8 cellular contexts compared by ENCODE assay signal in the genomic region with DNA sequence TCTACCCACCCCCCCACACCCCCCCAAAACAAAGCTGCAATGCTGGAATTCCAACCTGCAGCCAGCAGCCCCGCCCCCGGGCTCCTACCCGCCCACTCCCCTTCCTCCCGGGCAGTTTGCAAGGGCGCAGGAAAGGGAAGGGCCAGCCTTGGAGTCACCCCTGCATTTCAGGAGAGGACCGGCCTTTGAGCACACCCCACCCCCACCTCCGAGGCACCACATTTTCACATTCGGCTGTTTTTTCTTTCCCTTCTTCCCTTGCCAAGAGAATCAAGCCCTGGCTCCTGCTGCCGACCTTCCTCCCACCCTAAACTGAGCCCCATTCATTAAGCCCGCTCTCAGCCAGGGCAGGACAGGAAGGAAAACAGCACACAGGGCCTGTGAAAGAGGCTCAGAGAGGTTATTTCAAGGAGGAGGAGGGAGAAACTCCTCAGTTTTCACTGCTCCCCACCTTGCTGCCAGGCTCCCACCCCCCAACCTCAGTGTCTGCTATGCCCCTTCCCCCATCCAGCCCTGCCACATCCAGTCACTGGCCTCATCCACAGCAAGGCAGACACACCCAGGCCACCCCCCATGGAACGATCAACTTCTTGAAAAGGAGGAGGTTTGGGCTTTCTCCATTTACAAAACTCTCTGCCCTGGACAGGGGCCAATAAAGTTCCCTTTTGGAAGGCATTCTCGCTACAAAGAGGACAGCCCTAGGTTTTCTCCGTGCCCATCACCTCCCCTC. TPM values are rescaled to one million over a fixed set of nuclear protein-coding genes. Genes with fewer than 3 reads are reported as not detected.
DNase-seq lines count a peak whose midpoint lies in the region; ATAC-seq, FAIRE-seq and TF ChIP-seq lines count a peak whose summit lies in the region.

No MANE protein-coding gene starts in this region.

- H3K27ac ChIP-seq in KMS-11 = no peak overlapping the region; the same call in 1 of the 2 replicates
- peak overlapping the region; percentile 63 for H3K27ac ChIP-seq in GM12878 (ENCODE audit: control insufficient read depth, insufficient read depth)
- peak overlapping the region; percentile 84 for H3K27ac ChIP-seq in subcutaneous abdominal adipose tissue (ENCODE audit: low read depth, low read length)
- H3K27ac ChIP-seq in WERI-Rb-1 = no peak overlapping the region

- no peak for TF ChIP-seq EP300 in GM12878 (IDR thresholded peaks at IDR 0.05; ENCODE audit: borderline replicate concordance in 1 of 2, control insufficient read depth in 1 of 2, low read depth in 2 of 2, low read length in 2 of 2)

- 29% methylated on average over 7 of the region's 13 CpGs for WGBS in GM12878 (ENCODE audit: insufficient coverage, insufficient replicate concordance, low lambda C conversion rate, missing lambda C conversion rate)

- no peak for DNase-seq in GM12878 (ENCODE audit: low read depth, low spot score)
- peak; percentile 33 for DNase-seq in kidney tubule cell (ENCODE audit: low spot score)
- no peak for DNase-seq in AG20443 (ENCODE audit: low spot score)
- DNase-seq in WERI-Rb-1 = no peak
- DNase-seq in DMS153 (lab: John Stamatoyannopoulos, UW) = no peak

- CTCF ChIA-PET in GM12878 (lab: Yijun Ruan, JAX) = interaction anchor here (1.1 to 1.4 kb wide), 2 partner anchors 15 to 162 kb away, joined by 4 to 6 read pairs; no protein-coding TSS in a partner anchor

- TF ChIP-seq POLR2A in GM12878 (IDR thresholded peaks at IDR 0.05; ENCODE audit: low read depth, low read length) = no peak

- H2AFZ ChIP-seq in KMS-11 (ENCODE audit: low read depth) = no peak overlapping the region
- H2AFZ ChIP-seq in GM12878 (ENCODE audit: control insufficient read depth, low read depth, low read length) = no peak overlapping the region

- SMC1A ChIA-PET in GM12878 (lab: Charles Lee; ENCODE audit: uncharacterized antibody, unreplicated experiment) = interaction anchor here (1.3 to 1.8 kb wide), 3 partner anchors 14 to 138 kb away, joined by 3 to 4 read pairs (median 4); no protein-coding TSS in a partner anchor

- peaks cover 97% of the 10 kb centered on the region for H3K4me1 ChIP-seq in KMS-11 (ENCODE audit: low read depth, poor library complexity, severe bottlenecking)
- H3K4me1 ChIP-seq in GM12878 (ENCODE audit: control insufficient read depth, insufficient read depth, low read length) = peaks cover 47% of the 10 kb centered on the region
- peaks cover 22 to 100% (median 99%) of the 10 kb centered on the region in 5 donors for H3K4me1 ChIP-seq in subcutaneous abdominal adipose tissue (ENCODE audit: control insufficient read depth in 5 of 5, insufficient read depth in 5 of 5, low read length in 5 of 5)

- peaks cover 31% of the 10 kb centered on the region; the same call in 1 of the 2 replicates for H3K36me3 ChIP-seq in KMS-11 (ENCODE audit: insufficient read depth)
- H3K36me3 ChIP-seq in GM12878 (ENCODE audit: control insufficient read depth in 2 of 2, insufficient read depth in 2 of 2, low read length in 1 of 2) = peaks cover 11 to 12% of the 10 kb centered on the region in 2 experiments
- H3K36me3 ChIP-seq in subcutaneous abdominal adipose tissue (ENCODE audit: control insufficient read depth in 5 of 5, insufficient read depth in 5 of 5, low read length in 5 of 5) = peaks cover 0 to 37% (median 17%) of the 10 kb centered on the region in 5 donors
- peaks cover 82% of the 10 kb centered on the region for H3K36me3 ChIP-seq in WERI-Rb-1

- TF ChIP-seq RAD21 in GM12878 (IDR thresholded peaks at IDR 0.05; ENCODE audit: insufficient read depth, low read depth, low read length) = no peak

- in situ Hi-C loops in GM12878 (cut with MboI) = loop anchor here (10.0 to 25.0 kb wide), 2 partner anchors 235 to 1348 kb away; a partner anchor contains a TSS

- no peak overlapping the region for H3K9ac ChIP-seq in KMS-11
- no peak overlapping the region; the same call in none of the 2 replicates for H3K9ac ChIP-seq in GM12878 (ENCODE audit: control insufficient read depth, insufficient read depth, low read length)
- H3K9ac ChIP-seq in subcutaneous abdominal adipose tissue (ENCODE audit: low read length in 5 of 5) = peak overlapping the region; percentile 4 to 56 (median 54)

- H3K9me3 ChIP-seq in GM12878 (replicated peaks; ENCODE audit: control insufficient read depth, insufficient read depth, low read length) = no peaks in the 10 kb centered on the region
- H3K9me3 ChIP-seq in subcutaneous abdominal adipose tissue (ENCODE audit: control insufficient read depth in 5 of 5, low read length in 5 of 5) = no peaks in the 10 kb centered on the region
- H3K9me3 ChIP-seq in WERI-Rb-1 (ENCODE audit: severe bottlenecking) = no peaks in the 10 kb centered on the region

- peaks cover 100% of the 10 kb centered on the region for H3K79me2 ChIP-seq in KMS-11 (ENCODE audit: insufficient read depth, low read depth)
- peaks cover 99% of the 10 kb centered on the region for H3K79me2 ChIP-seq in GM12878 (ENCODE audit: control insufficient read depth, insufficient read depth, low read length)

- H3K4me3 ChIP-seq in KMS-11 (IDR thresholded peaks at IDR 0.05; ENCODE audit: insufficient read depth, low read depth, low read length) = no peak overlapping the region
- H3K4me3 ChIP-seq in GM12878 = peak overlapping the region; percentile 35; the same call in 1 of the 2 replicates
- peak overlapping the region in 4 of 5 donors; percentile 28 to 52 (median 42) for H3K4me3 ChIP-seq in subcutaneous abdominal adipose tissue (ENCODE audit: low read depth in 1 of 5, low read length in 5 of 5)
- H3K4me3 ChIP-seq in WERI-Rb-1 (ENCODE audit: low read depth, low read length) = no peak overlapping the region

- H4K20me1 ChIP-seq in KMS-11 (ENCODE audit: insufficient read depth) (peaks cover 77% of the 10 kb centered on the region), GM12878 (ENCODE audit: control insufficient read depth, insufficient read depth) (peaks cover 4% of the 10 kb centered on the region; the same call in 1 of the 2 replicates)

- FAIRE-seq in GM12878 (lab: Jason Lieb, UNC) = no peak

- H3K4me2 ChIP-seq in KMS-11 = peak overlapping the region; percentile 22; the same call in 1 of the 2 replicates
- peak overlapping the region; percentile 82 for H3K4me2 ChIP-seq in GM12878 (ENCODE audit: control insufficient read depth, insufficient read depth)

- no peak for TF ChIP-seq CTCF in KMS-11 (conservative IDR thresholded peaks at IDR 0.05; ENCODE audit: low read depth, low read length)
- no peak for TF ChIP-seq CTCF in GM12878 (IDR thresholded peaks at IDR 0.05 in 2 of 3, conservative IDR thresholded peaks at IDR 0.05 in 1 of 3; ENCODE audit: control insufficient read depth in 2 of 3, extremely low read depth in 1 of 3, insufficient read depth in 1 of 3, low read depth in 3 of 3, low read length in 3 of 3)
- TF ChIP-seq CTCF in WERI-Rb-1 (IDR thresholded peaks at IDR 0.05; ENCODE audit: low read depth, low read length) = no peak

- POLR2A ChIA-PET in GM12878 (lab: Charles Lee) = interaction anchor here (0.6 kb wide), 1 partner anchor 9 kb away, joined by 3 read pairs; no protein-coding TSS in a partner anchor

- ATAC-seq in GM12878 (no peak), GM18858 (IDR thresholded peaks at IDR 0.05; ENCODE audit: unreplicated experiment) (no peak)

- intact Hi-C loops in GM12878 (cut with micrococcal nuclease; ENCODE audit: unreplicated experiment) = loop anchor here (5.0 kb wide), 1 partner anchor 238 kb away; no protein-coding TSS in a partner anchor

- BruUV-seq in GM12878 (replicated peaks; lab: Mats Ljungman, UMichigan) = no TSS peak

- RAD21 ChIA-PET in GM12878 (lab: Charles Lee; ENCODE audit: unreplicated experiment) = interaction anchor here (0.6 to 1.5 kb wide), 7 partner anchors 8 to 292 kb away, joined by 3 to 4 read pairs (median 3); no protein-coding TSS in a partner anchor

- H3K27me3 ChIP-seq in KMS-11 (ENCODE audit: insufficient read depth, low read depth) (no peaks in the 10 kb centered on the region), GM12878 (replicated peaks in 1 of 2; ENCODE audit: control insufficient read depth in 2 of 2, insufficient read depth in 2 of 2, low read length in 1 of 2) (no peaks in the 10 kb centered on the region), subcutaneous abdominal adipose tissue (ENCODE audit: control insufficient read depth in 5 of 5, insufficient read depth in 4 of 5, low read length in 5 of 5) (no peaks in the 10 kb centered on the region), WERI-Rb-1 (ENCODE audit: insufficient read depth, low read depth, severe bottlenecking) (no peaks in the 10 kb centered on the region)

TF ChIP-seq in GM12878, 131 proteins besides CTCF, POLR2A, EP300 and RAD21 (continues in another document):
- TF ChIP-seq, protein P1, sequence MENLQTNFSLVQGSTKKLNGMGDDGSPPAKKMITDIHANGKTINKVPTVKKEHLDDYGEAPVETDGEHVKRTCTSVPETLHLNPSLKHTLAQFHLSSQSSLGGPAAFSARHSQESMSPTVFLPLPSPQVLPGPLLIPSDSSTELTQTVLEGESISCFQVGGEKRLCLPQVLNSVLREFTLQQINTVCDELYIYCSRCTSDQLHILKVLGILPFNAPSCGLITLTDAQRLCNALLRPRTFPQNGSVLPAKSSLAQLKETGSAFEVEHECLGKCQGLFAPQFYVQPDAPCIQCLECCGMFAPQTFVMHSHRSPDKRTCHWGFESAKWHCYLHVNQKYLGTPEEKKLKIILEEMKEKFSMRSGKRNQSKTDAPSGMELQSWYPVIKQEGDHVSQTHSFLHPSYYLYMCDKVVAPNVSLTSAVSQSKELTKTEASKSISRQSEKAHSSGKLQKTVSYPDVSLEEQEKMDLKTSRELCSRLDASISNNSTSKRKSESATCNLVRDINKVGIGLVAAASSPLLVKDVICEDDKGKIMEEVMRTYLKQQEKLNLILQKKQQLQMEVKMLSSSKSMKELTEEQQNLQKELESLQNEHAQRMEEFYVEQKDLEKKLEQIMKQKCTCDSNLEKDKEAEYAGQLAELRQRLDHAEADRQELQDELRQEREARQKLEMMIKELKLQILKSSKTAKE (IDR thresholded peaks at IDR 0.05; ENCODE audit: low read depth, poor library complexity, severe bottlenecking) = no peak
- TF ChIP-seq ZBED1 (IDR thresholded peaks at IDR 0.05; ENCODE audit: borderline replicate concordance) = no peak

RNA-seq across cellular contexts. Expression of a gene that starts 11.2 kb away (rescaled TPM):
- 36.4 and 43.3 TPM in 2 replicates for total RNA-seq in GM12878 (2013; cell fraction: nucleolus; rRNA removed)
- total RNA-seq in GM12878 (2014; rRNA removed) (11.7 and 14.8 TPM in 2 replicates), GM12878 (2014; rRNA removed; fragmentation: Illumina TruSeq; extraction: Trizol) (8.4 and 10.3 TPM in 2 replicates), GM12878 (2021) (13.1 and 14.1 TPM in 2 replicates)
- 2.7 TPM for polyA plus RNA-seq in GM12878 (2011; ENCODE audit: low read depth)
- polyA plus RNA-seq in GM12878 (2011; rRNA removed) (19.0 and 22.5 TPM in 2 replicates), GM12878 (2014; fragmentation: Illumina TruSeq; extraction: Trizol) (4.3 and 6.4 TPM in 2 replicates), GM12878 (2014; fragmentation: Nextera tagmentation; extraction: Ambion mirVana) (1 to 10 TPM; 1.3 to 1.8 TPM), GM12878 (2014; rRNA removed) (8.6 and 9.7 TPM in 2 replicates), GM12878 (2016; fragmentation: Nextera tagmentation; extraction: Ambion mirVana) (1 to 10 TPM; 2.0 to 3.8 TPM)
- polyA plus RNA-seq in GM12878 (2011; cell fraction: cytosol; rRNA removed) = 24.3 and 24.7 TPM in 2 replicates
- polyA plus RNA-seq in GM12878 (2011; cell fraction: nucleus; rRNA removed) = 34.6 and 47.7 TPM in 2 replicates
- polyA plus RNA-seq in GM12878 (2012) = 7.3 and 8.5 TPM in 2 replicates
- 28.1 and 47.6 TPM in 2 replicates for polyA minus RNA-seq in GM12878 (2011; rRNA and poly(A)+ RNA removed)
- 16.8 and 23.7 TPM in 2 replicates for polyA minus RNA-seq in GM12878 (2011; cell fraction: cytosol; rRNA and poly(A)+ RNA removed)
- 23.5 and 38.0 TPM in 2 replicates for polyA minus RNA-seq in GM12878 (2011; cell fraction: nucleus; rRNA and poly(A)+ RNA removed)

Comparison
In these comparisons a context has a peak if more than half of its experiments do, and no peak if none do; other contexts are left out.
1. H3K27ac ChIP-seq: peak in GM12878 (single experiment) and subcutaneous abdominal adipose tissue (single experiment); none in KMS-11 (single experiment) and WERI-Rb-1 (single experiment).
2. H3K4me3 ChIP-seq: peak in GM12878 (single experiment) and subcutaneous abdominal adipose tissue (4 of 5); none in KMS-11 (single experiment) and WERI-Rb-1 (single experiment).
3. H3K9ac ChIP-seq: peak in subcutaneous abdominal adipose tissue (5 of 5); none in KMS-11 (single experiment) and GM12878 (single experiment).